In genomic region chr6:32637219-32637880, GRCh38 we compare ENCODE assay signal across 8 cellular contexts. TPM values are rescaled to one million over a fixed set of nuclear protein-coding genes. Genes with fewer than 3 reads are reported as not detected.
DNase-seq lines count a peak whose midpoint lies in the region; ATAC-seq lines count a peak whose summit lies in the region.

Gene HLA-DQA1, plus strand, starts transcription at chr6:32637406. Its CDS starts 53 bp downstream, at chr6:32637459.

- DNase-seq in putamen (ENCODE audit: low spot score) (peak; percentile 17), HuH-7.5 (ENCODE audit: low spot score) (no peak), DMS153 (lab: John Stamatoyannopoulos, UW) (no peak)
- DNase-seq in activated CD4-positive, alpha-beta T cell treated with anti-CD3 and anti-CD28 coated beads, Interleukin-2, amount 50 U/mL, for 4 hours: no peak

- peak; percentile 86 for ATAC-seq in GM18868 (IDR thresholded peaks at IDR 0.05; ENCODE audit: unreplicated experiment)
- ATAC-seq in HG02678 (IDR thresholded peaks at IDR 0.05; ENCODE audit: unreplicated experiment): peak; percentile 74
- no peak for ATAC-seq in HG02763 (IDR thresholded peaks at IDR 0.05; ENCODE audit: unreplicated experiment)

- intact Hi-C loops in T-helper 2 cell treated with Interferon-gamma antibody and Interleukin-4, amounts not matched to agents 100 ng/mL and 5 ng/mL, for 36 hours (cut with micrococcal nuclease): no loop called here

RNA-seq across cellular contexts. Expression of gene HLA-DQA1, which starts in this region (rescaled TPM):
- 20.2 and 21.5 TPM in 2 replicates for total RNA-seq in T-helper 2 cell treated with Interferon-gamma antibody and Interleukin-4, amounts not matched to agents 100 ng/mL and 5 ng/mL, for 36 hours
